Comparison of ENCODE assay signal across 23 cellular contexts in the genomic region with DNA sequence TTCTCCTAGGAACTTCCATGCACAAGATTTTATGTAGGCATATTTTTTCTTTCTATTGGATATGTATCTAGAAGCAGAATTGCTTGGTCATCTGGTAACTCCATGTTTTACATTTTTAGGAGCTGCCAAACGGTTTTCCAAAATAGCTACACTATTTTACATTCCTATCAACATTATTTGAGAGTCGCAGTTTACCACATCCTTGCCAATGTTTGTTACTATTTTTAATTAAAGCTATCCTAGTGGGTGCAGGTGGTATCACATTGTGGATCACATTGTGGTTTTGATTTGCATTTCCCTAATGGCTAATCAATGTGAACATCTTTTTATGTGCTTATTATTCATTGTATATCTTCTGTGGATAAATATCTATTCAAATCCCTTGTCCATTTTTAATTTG. TPM values are rescaled to one million over a fixed set of nuclear protein-coding genes. Genes with fewer than 3 reads are reported as not detected.
"Had no signal": no experiment of that assay in that cellular context is flagged by ENCODE, and none has a peak within 500 bp of the region (broad histone marks: within the 10 kb centered on the region; RNA-seq: fewer than 3 reads in every experiment).

No MANE protein-coding gene starts in this region.

- H3K36me3 Mint-ChIP-seq: naive thymus-derived CD8-positive, alpha-beta T cell; neural progenitor cell; stimulated activated naive B cell treated with anti-CD40 and anti-IgM and Interleukin-4, amounts not matched to agents 10 μg/mL and 1 μg/mL and 100 μg/mL, for 72 hours had no signal

- H3K27me3 ChIP-seq: dorsolateral prefrontal cortex, esophagus muscularis mucosa, gastrocnemius medialis, neural progenitor cell, right lobe of liver, testis, transverse colon had no signal

- H3K4me3 ChIP-seq: dorsolateral prefrontal cortex, esophagus muscularis mucosa, gastrocnemius medialis, neural progenitor cell, psoas muscle, right lobe of liver, skin epidermis, testis, transverse colon had no signal

- H3K9ac ChIP-seq: neural progenitor cell, parathyroid adenoma had no signal

- H3K9me3 ChIP-seq: esophagus muscularis mucosa, gastrocnemius medialis, right lobe of liver, testis, transverse colon had no signal

- H3K27ac Mint-ChIP-seq: naive thymus-derived CD8-positive, alpha-beta T cell; neural progenitor cell; stimulated activated naive B cell treated with anti-CD40 and anti-IgM and Interleukin-4, amounts not matched to agents 10 μg/mL and 1 μg/mL and 100 μg/mL, for 72 hours; stimulated activated naive CD8-positive, alpha-beta T cell treated with anti-CD3 and anti-CD28 coated beads, Interleukin-15, amount 100 ng/mL, for 72 hours had no signal

- H3K4me1 ChIP-seq: neural progenitor cell, psoas muscle, right lobe of liver, testis had no signal

- DNase-seq: cortex of kidney; dorsolateral prefrontal cortex; effector CD8-positive, alpha-beta T cell; gastrocnemius medialis; islet precursor cell; mammary epithelial cell; naive thymus-derived CD8-positive, alpha-beta T cell; nucleus accumbens; psoas muscle; retina; right lobe of liver; stimulated activated CD4-positive, alpha-beta T cell treated with anti-CD3 and anti-CD28 coated beads, Interleukin-2, amount 100 ng/mL, for 24 hours; stimulated activated CD4-positive, alpha-beta T cell treated with anti-CD3 and anti-CD28 coated beads, Interleukin-4, amount 100 ng/mL, for 4 hours; stimulated activated naive B cell treated with anti-CD40 and anti-IgM and Interleukin-4, amounts not matched to agents 10 μg/mL and 1 μg/mL and 100 μg/mL, for 72 hours; stimulated activated naive CD8-positive, alpha-beta T cell treated with anti-CD3 and anti-CD28 coated beads, Interleukin-15, amount 100 ng/mL, for 72 hours; testis; transverse colon had no signal

- H2AFZ ChIP-seq: neural progenitor cell, parathyroid adenoma had no signal

- H3K36me3 ChIP-seq: esophagus muscularis mucosa, gastrocnemius medialis, neural progenitor cell, right lobe of liver, transverse colon had no signal

- H3K4me2 ChIP-seq: neural progenitor cell had no signal

- H3K4me3 Mint-ChIP-seq: naive thymus-derived CD8-positive, alpha-beta T cell; neural progenitor cell; stimulated activated naive B cell treated with anti-CD40 and anti-IgM and Interleukin-4, amounts not matched to agents 10 μg/mL and 1 μg/mL and 100 μg/mL, for 72 hours; stimulated activated naive CD8-positive, alpha-beta T cell treated with anti-CD3 and anti-CD28 coated beads, Interleukin-15, amount 100 ng/mL, for 72 hours had no signal

- H3K27ac ChIP-seq: dorsolateral prefrontal cortex, epithelial cell of prostate, esophagus muscularis mucosa, gastrocnemius medialis, neural progenitor cell, parathyroid adenoma, psoas muscle, right lobe of liver, skin epidermis, testis, transverse colon had no signal

- H3K4me1 Mint-ChIP-seq: naive thymus-derived CD8-positive, alpha-beta T cell; neural progenitor cell; stimulated activated naive B cell treated with anti-CD40 and anti-IgM and Interleukin-4, amounts not matched to agents 10 μg/mL and 1 μg/mL and 100 μg/mL, for 72 hours; stimulated activated naive CD8-positive, alpha-beta T cell treated with anti-CD3 and anti-CD28 coated beads, Interleukin-15, amount 100 ng/mL, for 72 hours had no signal

- H3K79me2 ChIP-seq: parathyroid adenoma had no signal

RNA-seq across cellular contexts. Expression of a gene that starts 48.8 kb away (rescaled TPM):
- total RNA-seq: mononuclear cell had no signal
- polyA plus RNA-seq: mammary epithelial cell; naive thymus-derived CD8-positive, alpha-beta T cell had no signal
